Comparison of ENCODE assay signal across 19 cellular contexts in the genomic region with DNA sequence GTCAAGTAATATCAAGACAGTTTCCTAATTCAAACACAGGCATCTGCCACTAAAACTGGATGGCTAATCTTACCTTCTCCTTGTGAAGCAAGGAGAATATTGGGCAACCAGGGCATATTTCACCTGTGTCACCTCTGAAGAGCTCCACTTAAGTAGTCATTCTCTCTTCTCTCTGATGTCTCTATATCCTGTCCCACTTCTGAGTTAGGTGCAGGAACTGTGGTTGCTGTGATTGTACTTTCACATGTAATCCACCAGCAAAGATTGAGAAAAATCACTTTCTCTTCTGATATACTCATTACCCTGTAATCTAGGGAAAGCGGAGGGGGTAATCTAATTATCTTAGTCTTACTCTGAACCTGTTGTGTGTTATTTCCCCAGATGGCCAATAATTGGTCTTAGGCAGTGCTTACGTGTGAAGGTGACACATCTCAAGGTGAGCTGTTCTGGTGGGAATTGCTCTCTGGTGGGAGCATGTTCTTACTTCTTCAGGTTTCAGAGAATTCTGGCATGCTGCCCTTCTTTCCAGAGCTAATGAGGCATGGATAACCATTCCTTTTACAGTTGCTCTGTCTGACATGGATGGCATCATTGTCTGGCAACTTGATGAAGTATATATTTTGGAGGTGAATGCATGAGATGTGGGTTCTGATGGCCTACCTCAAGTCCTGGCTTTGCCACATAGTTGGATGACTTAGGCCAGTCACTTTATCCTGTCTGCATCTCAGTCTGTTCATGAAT. TPM values are rescaled to one million over a fixed set of nuclear protein-coding genes. Genes with fewer than 3 reads are reported as not detected.
A peak's percentile ranks its signal among the peaks of the same experiment; 100 is the strongest.
DNase-seq lines count a peak whose midpoint lies in the region; ATAC-seq and TF ChIP-seq lines count a peak whose summit lies in the region.
"Had no signal": no experiment of that assay in that cellular context is flagged by ENCODE, and none has a peak within 500 bp of the region (broad histone marks: within the 10 kb centered on the region; RNA-seq: fewer than 3 reads in every experiment).

No MANE protein-coding gene starts in this region.

- peak overlapping the region; percentile 26 for H3K27ac Mint-ChIP-seq in activated T-cell treated with anti-CD3 and anti-CD28 coated beads, Interleukin-2, amount 50 U/mL, for 24 hours
- peak overlapping the region in 1 of 2 donors; percentile 52 for H3K27ac Mint-ChIP-seq in activated naive CD4-positive, alpha-beta T cell treated with anti-CD3 and anti-CD28 coated beads, Interleukin-2, amount 50 U/mL, for 72 hours
- H3K27ac Mint-ChIP-seq in natural killer cell: peak overlapping the region; percentile 53 to 58
- H3K27ac Mint-ChIP-seq in activated T-helper 1 cell treated with anti-CD3 and anti-CD28 coated beads, Interleukin-12 subunit alpha, Interleukin-12 subunit beta, Interleukin-2, Interleukin-4 antibody, amounts not matched to agents 30 ng/mL and 10 ng/mL and 1 ng/mL, durations not matched to agents 14 hours and 24 hours and 36 hours: no peak overlapping the region

- H3K4me3 ChIP-seq in HEK293 (ENCODE audit: low read depth, low read length): no peak overlapping the region
- H3K4me3 ChIP-seq: skin epidermis, thoracic aorta had no signal

- intact Hi-C loops in natural killer cell (cut with micrococcal nuclease): loop anchor here (5.0 kb wide), 1 partner anchor 36 kb away; no protein-coding TSS in a partner anchor
- intact Hi-C loops in activated T-helper 1 cell treated with anti-CD3 and anti-CD28 coated beads, Interleukin-12 subunit alpha, Interleukin-12 subunit beta, Interleukin-2, Interleukin-4 antibody, amounts not matched to agents 30 ng/mL and 10 ng/mL and 1 ng/mL, durations not matched to agents 14 hours and 24 hours and 36 hours (cut with micrococcal nuclease): no loop called here

- H3K27me3 Mint-ChIP-seq in activated T-cell treated with anti-CD3 and anti-CD28 coated beads, Interleukin-2, amount 50 U/mL, for 24 hours: no peaks in the 10 kb centered on the region
- no peaks in the 10 kb centered on the region for H3K27me3 Mint-ChIP-seq in natural killer cell (ENCODE audit: low read depth in 2 of 2)
- peaks cover 4% of the 10 kb centered on the region for H3K27me3 Mint-ChIP-seq in activated T-helper 1 cell treated with anti-CD3 and anti-CD28 coated beads, Interleukin-12 subunit alpha, Interleukin-12 subunit beta, Interleukin-2, Interleukin-4 antibody, amounts not matched to agents 30 ng/mL and 10 ng/mL and 1 ng/mL, durations not matched to agents 14 hours and 24 hours and 36 hours (ENCODE audit: insufficient read depth)

- CTCF ChIA-PET in HEK293 (lab: Yijun Ruan, JAX): no interaction called here

- no peak for DNase-seq in activated T-cell treated with anti-CD3 and anti-CD28 coated beads, Interleukin-2, amount 50 U/mL, for 24 hours
- DNase-seq in activated T-cell treated with anti-CD3 and anti-CD28 coated beads, Interleukin-2, amount 50 U/mL, for 48 hours: no peak
- DNase-seq in activated naive CD4-positive, alpha-beta T cell treated with anti-CD3 and anti-CD28 coated beads, Interleukin-2, amount 50 U/mL, for 72 hours (ENCODE audit: low spot score in 2 of 2): no peak
- DNase-seq in natural killer cell (no peak), HCEC 1CT (no peak), SHP77 treated with DMSO at 0.1 percent for 48 hours (lab: John Stamatoyannopoulos, UW) (no peak)
- DNase-seq in activated T-helper 1 cell treated with anti-CD3 and anti-CD28 coated beads, Interleukin-12 subunit alpha, Interleukin-12 subunit beta, Interleukin-2, Interleukin-4 antibody, amounts not matched to agents 30 ng/mL and 10 ng/mL and 1 ng/mL, durations not matched to agents 14 hours and 24 hours and 36 hours (ENCODE audit: low spot score): no peak
- DNase-seq: foreskin fibroblast; H7; Kasumi-1; left ventricle myocardium superior; NCI-H510A; stimulated activated CD4-positive, alpha-beta T cell treated with anti-CD3 and anti-CD28 coated beads, Interleukin-4, amount 100 ng/mL, for 4 hours had no signal

- peaks cover 66% of the 10 kb centered on the region for H3K4me1 Mint-ChIP-seq in activated T-cell treated with anti-CD3 and anti-CD28 coated beads, Interleukin-2, amount 50 U/mL, for 24 hours (ENCODE audit: low read depth)
- H3K4me1 Mint-ChIP-seq in natural killer cell: peaks cover 63 to 64% of the 10 kb centered on the region in 2 donors
- peaks cover 44% of the 10 kb centered on the region for H3K4me1 Mint-ChIP-seq in activated T-helper 1 cell treated with anti-CD3 and anti-CD28 coated beads, Interleukin-12 subunit alpha, Interleukin-12 subunit beta, Interleukin-2, Interleukin-4 antibody, amounts not matched to agents 30 ng/mL and 10 ng/mL and 1 ng/mL, durations not matched to agents 14 hours and 24 hours and 36 hours (ENCODE audit: low read depth)

- H3K27ac ChIP-seq in HEK293 (ENCODE audit: extremely low read depth, low read depth, low read length): no peak overlapping the region
- H3K27ac ChIP-seq: parathyroid adenoma, thoracic aorta had no signal

- no peaks in the 10 kb centered on the region for H3K36me3 Mint-ChIP-seq in activated T-cell treated with anti-CD3 and anti-CD28 coated beads, Interleukin-2, amount 50 U/mL, for 24 hours (ENCODE audit: low read depth)
- H3K36me3 Mint-ChIP-seq in activated naive CD4-positive, alpha-beta T cell treated with anti-CD3 and anti-CD28 coated beads, Interleukin-2, amount 50 U/mL, for 72 hours: no peaks in the 10 kb centered on the region
- H3K36me3 Mint-ChIP-seq in natural killer cell: no peaks in the 10 kb centered on the region
- peaks cover 4% of the 10 kb centered on the region for H3K36me3 Mint-ChIP-seq in activated T-helper 1 cell treated with anti-CD3 and anti-CD28 coated beads, Interleukin-12 subunit alpha, Interleukin-12 subunit beta, Interleukin-2, Interleukin-4 antibody, amounts not matched to agents 30 ng/mL and 10 ng/mL and 1 ng/mL, durations not matched to agents 14 hours and 24 hours and 36 hours (ENCODE audit: low read depth)

- no peaks in the 10 kb centered on the region for H3K9me3 ChIP-seq in HEK293 (ENCODE audit: control insufficient read depth, insufficient read depth, low read depth, low read length)
- H3K9me3 ChIP-seq: thoracic aorta had no signal

- H3K9me3 Mint-ChIP-seq in activated T-cell treated with anti-CD3 and anti-CD28 coated beads, Interleukin-2, amount 50 U/mL, for 24 hours: no peaks in the 10 kb centered on the region
- H3K9me3 Mint-ChIP-seq in activated naive CD4-positive, alpha-beta T cell treated with anti-CD3 and anti-CD28 coated beads, Interleukin-2, amount 50 U/mL, for 72 hours: peaks cover 0 to 4% of the 10 kb centered on the region in 2 donors
- H3K9me3 Mint-ChIP-seq in natural killer cell: no peaks in the 10 kb centered on the region
- H3K9me3 Mint-ChIP-seq in activated T-helper 1 cell treated with anti-CD3 and anti-CD28 coated beads, Interleukin-12 subunit alpha, Interleukin-12 subunit beta, Interleukin-2, Interleukin-4 antibody, amounts not matched to agents 30 ng/mL and 10 ng/mL and 1 ng/mL, durations not matched to agents 14 hours and 24 hours and 36 hours: peaks cover 2% of the 10 kb centered on the region

- POLR2A ChIA-PET in HEK293 (lab: Yijun Ruan, JAX): no interaction called here

- TF ChIP-seq CTCF in HEK293 (tag by site-specific recombination; IDR thresholded peaks at IDR 0.05): no peak
- no peak for TF ChIP-seq CTCF in natural killer cell (IDR thresholded peaks at IDR 0.05)

- no peaks in the 10 kb centered on the region for H3K4me1 ChIP-seq in HEK293 (ENCODE audit: control insufficient read depth, insufficient read depth, low read length)
- H3K4me1 ChIP-seq: parathyroid adenoma had no signal

- H3K4me3 Mint-ChIP-seq in activated T-cell treated with anti-CD3 and anti-CD28 coated beads, Interleukin-2, amount 50 U/mL, for 24 hours: no peak overlapping the region
- peak overlapping the region; percentile 66 for H3K4me3 Mint-ChIP-seq in natural killer cell
- no peak overlapping the region for H3K4me3 Mint-ChIP-seq in activated T-helper 1 cell treated with anti-CD3 and anti-CD28 coated beads, Interleukin-12 subunit alpha, Interleukin-12 subunit beta, Interleukin-2, Interleukin-4 antibody, amounts not matched to agents 30 ng/mL and 10 ng/mL and 1 ng/mL, durations not matched to agents 14 hours and 24 hours and 36 hours

- no peaks in the 10 kb centered on the region for H3K36me3 ChIP-seq in HEK293 (ENCODE audit: control insufficient read depth in 2 of 2, insufficient read depth in 1 of 2, low read length in 2 of 2)
- H3K36me3 ChIP-seq: thoracic aorta had no signal

- peak; percentile 90 to 97 for ATAC-seq in activated naive CD4-positive, alpha-beta T cell treated with anti-CD3 and anti-CD28 coated beads, Interleukin-2, amount 50 U/mL, for 72 hours
- peak; percentile 40 to 59 (median 50) for ATAC-seq in natural killer cell
- ATAC-seq: left ventricle myocardium superior had no signal

TF ChIP-seq in HEK293, 187 proteins besides CTCF, POLR2A, EP300 and RAD21:
- TF ChIP-seq BCL11A (tag by site-specific recombination; IDR thresholded peaks at IDR 0.05; ENCODE audit: low read depth) (no peak), ZNF830 (tag by site-specific recombination; IDR thresholded peaks at IDR 0.05; ENCODE audit: low read depth) (no peak)
- TF ChIP-seq, protein P1, sequence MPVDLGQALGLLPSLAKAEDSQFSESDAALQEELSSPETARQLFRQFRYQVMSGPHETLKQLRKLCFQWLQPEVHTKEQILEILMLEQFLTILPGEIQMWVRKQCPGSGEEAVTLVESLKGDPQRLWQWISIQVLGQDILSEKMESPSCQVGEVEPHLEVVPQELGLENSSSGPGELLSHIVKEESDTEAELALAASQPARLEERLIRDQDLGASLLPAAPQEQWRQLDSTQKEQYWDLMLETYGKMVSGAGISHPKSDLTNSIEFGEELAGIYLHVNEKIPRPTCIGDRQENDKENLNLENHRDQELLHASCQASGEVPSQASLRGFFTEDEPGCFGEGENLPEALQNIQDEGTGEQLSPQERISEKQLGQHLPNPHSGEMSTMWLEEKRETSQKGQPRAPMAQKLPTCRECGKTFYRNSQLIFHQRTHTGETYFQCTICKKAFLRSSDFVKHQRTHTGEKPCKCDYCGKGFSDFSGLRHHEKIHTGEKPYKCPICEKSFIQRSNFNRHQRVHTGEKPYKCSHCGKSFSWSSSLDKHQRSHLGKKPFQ (tag by site-specific recombination; IDR thresholded peaks at IDR 0.05): 0 out of 2 replicates have a peak, but pooled peaks have one; percentile 14

RNA-seq across cellular contexts. Expression of gene XCL2, which starts 12.0 kb away (rescaled TPM):
- 1 to 10 TPM; 1.5 to 4.9 TPM for total RNA-seq in activated naive CD4-positive, alpha-beta T cell treated with anti-CD3 and anti-CD28 coated beads, Interleukin-2, amount 50 U/mL, for 72 hours
- 100 to 1,000 TPM in 1 of 3 donors, 10 to 100 TPM in 2; 32.6 to 110 (median 92.9) TPM for total RNA-seq in natural killer cell
- 51.7 and 53.2 TPM in 2 replicates for total RNA-seq in activated T-helper 1 cell treated with anti-CD3 and anti-CD28 coated beads, Interleukin-12 subunit alpha, Interleukin-12 subunit beta, Interleukin-2, Interleukin-4 antibody, amounts not matched to agents 30 ng/mL and 10 ng/mL and 1 ng/mL, durations not matched to agents 14 hours and 24 hours and 36 hours
- total RNA-seq: endothelial cell of umbilical vein, H7, HT-29, left ventricle myocardium superior, thoracic aorta had no signal

RNA-seq across cellular contexts. Expression of gene XCL1, which starts 44.6 kb away (rescaled TPM):
- 1 to 10 TPM in 1 of 2 donors, not detected in 1; 5.9 TPM for total RNA-seq in activated naive CD4-positive, alpha-beta T cell treated with anti-CD3 and anti-CD28 coated beads, Interleukin-2, amount 50 U/mL, for 72 hours
- 10 to 100 TPM; 11.4 to 23.8 (median 16.1) TPM for total RNA-seq in natural killer cell
- total RNA-seq in activated T-helper 1 cell treated with anti-CD3 and anti-CD28 coated beads, Interleukin-12 subunit alpha, Interleukin-12 subunit beta, Interleukin-2, Interleukin-4 antibody, amounts not matched to agents 30 ng/mL and 10 ng/mL and 1 ng/mL, durations not matched to agents 14 hours and 24 hours and 36 hours: 16.4 and 16.9 TPM in 2 replicates
- total RNA-seq: endothelial cell of umbilical vein, HT-29 had no signal
